Comparison of ENCODE assay signal across 11 cellular contexts in genomic region chr3:152283492-152284381, GRCh38. TPM values are rescaled to one million over a fixed set of nuclear protein-coding genes. Genes with fewer than 3 reads are reported as not detected.
DNase-seq lines count a peak whose midpoint lies in the region; ATAC-seq and TF ChIP-seq lines count a peak whose summit lies in the region.
"Had no signal": no experiment of that assay in that cellular context is flagged by ENCODE, and none has a peak within 500 bp of the region (broad histone marks: within the 10 kb centered on the region; RNA-seq: fewer than 3 reads in every experiment).

No MANE protein-coding gene starts in this region.

- H3K27ac Mint-ChIP-seq in WTC11 = no peak overlapping the region; the same call in 1 of the 2 replicates

- TF ChIP-seq CTCF in GM12864 (IDR thresholded peaks at IDR 0.05; ENCODE audit: low read depth, low read length, missing control alignments) (no peak), ascending aorta (IDR thresholded peaks at IDR 0.05) (no peak), neutrophil (IDR thresholded peaks at IDR 0.05) (no peak), WTC11 (IDR thresholded peaks at IDR 0.05) (no peak), GM13976 (IDR thresholded peaks at IDR 0.05; ENCODE audit: borderline replicate concordance, control extremely low read depth, extremely low read depth, insufficient read depth, missing control alignments) (no peak)

- DNase-seq in GM12864 (ENCODE audit: low read depth) (no peak), ascending aorta (ENCODE audit: low spot score in 2 of 2) (no peak), WTC11 (ENCODE audit: low spot score) (no peak), GM13976 (ENCODE audit: low spot score) (no peak), RKO (ENCODE audit: low spot score) (no peak)
- DNase-seq: effector CD4-positive, alpha-beta T cell; NCI-H1694; T-helper 9 cell had no signal

- H3K4me1 ChIP-seq in ascending aorta (peaks cover 15 to 54% of the 10 kb centered on the region in 2 donors), neutrophil (ENCODE audit: control insufficient read depth in 1 of 2, insufficient read depth in 1 of 2, low read depth in 1 of 2, low read length in 1 of 2) (peaks cover 32 to 77% of the 10 kb centered on the region in 2 experiments)

- H3K27me3 Mint-ChIP-seq in WTC11 (ENCODE audit: low read depth) = no peaks in the 10 kb centered on the region

- H3K9me3 ChIP-seq in ascending aorta (no peaks in the 10 kb centered on the region), neutrophil (no peaks in the 10 kb centered on the region)

- H3K4me3 ChIP-seq in GM12864 (ENCODE audit: low read depth, low read length) (peak overlapping the region; percentile 1; the same call in 1 of the 2 replicates), ascending aorta (peak overlapping the region; percentile 11 to 42), neutrophil (ENCODE audit: low read depth in 1 of 2, low read length in 1 of 2) (no peak overlapping the region)

- CTCF ChIA-PET in WTC11 (lab: Charles Lee) = no interaction called here

- ATAC-seq in HG02885 (IDR thresholded peaks at IDR 0.05; ENCODE audit: poor library complexity, unreplicated experiment) (peak; percentile 30), WTC11 (no peak), GM18858 (IDR thresholded peaks at IDR 0.05; ENCODE audit: unreplicated experiment) (no peak)

- H3K27me3 ChIP-seq in ascending aorta (no peaks in the 10 kb centered on the region), neutrophil (no peaks in the 10 kb centered on the region)

- in situ Hi-C loops in GM13976 (cut with MboI; ENCODE audit: low sequenced_read_pairs, unreplicated experiment) = no loop called here

- H3K9me3 Mint-ChIP-seq in WTC11 = no peaks in the 10 kb centered on the region

- H3K36me3 Mint-ChIP-seq in WTC11 = no peaks in the 10 kb centered on the region

- H3K36me3 ChIP-seq in ascending aorta = no peaks in the 10 kb centered on the region
- H3K36me3 ChIP-seq in neutrophil = no peaks in the 10 kb centered on the region

- H3K4me1 Mint-ChIP-seq in WTC11 = peaks cover 36% of the 10 kb centered on the region

- no peak overlapping the region for H3K4me3 Mint-ChIP-seq in WTC11

- POLR2A ChIA-PET in WTC11 (lab: Charles Lee) = no interaction called here

- intact Hi-C loops in ascending aorta (cut with DNase I) = no loop called here

- peak overlapping the region; percentile 49 to 78 for H3K27ac ChIP-seq in ascending aorta
- peak overlapping the region; percentile 67 for H3K27ac ChIP-seq in neutrophil

TF ChIP-seq in WTC11, 78 proteins besides CTCF, POLR2A, EP300 and RAD21:
- TF ChIP-seq KAT7 (CRISPR knock-in tag; IDR thresholded peaks at IDR 0.05; ENCODE audit: borderline replicate concordance) (no peak), ZNF281 (CRISPR knock-in tag; IDR thresholded peaks at IDR 0.05) (no peak), ATF1 (CRISPR knock-in tag; IDR thresholded peaks at IDR 0.05) (no peak), ZMAT4 (CRISPR knock-in tag; IDR thresholded peaks at IDR 0.05) (no peak)

RNA-seq across cellular contexts. Expression of gene MBNL1, which starts 15.0 kb away (rescaled TPM):
- total RNA-seq in ascending aorta = 350 TPM
- total RNA-seq in WTC11 (2021) = 16.0 to 20.4 TPM (median 17.8 TPM) in 3 replicates

Comparison
In these comparisons a context has a peak if more than half of its experiments do, and no peak if none do; other contexts are left out.
1. H3K4me3 ChIP-seq: peak in GM12864 (single experiment) and ascending aorta (2 of 2); none in neutrophil (0 of 2).
2. RNA of gene MBNL1, which starts 15.0 kb away (total RNA-seq): 350 TPM in ascending aorta (single experiment); 16.0 to 20.4 TPM in WTC11; every median in the first group is over 10 times any median in the second.